In the genomic region with DNA sequence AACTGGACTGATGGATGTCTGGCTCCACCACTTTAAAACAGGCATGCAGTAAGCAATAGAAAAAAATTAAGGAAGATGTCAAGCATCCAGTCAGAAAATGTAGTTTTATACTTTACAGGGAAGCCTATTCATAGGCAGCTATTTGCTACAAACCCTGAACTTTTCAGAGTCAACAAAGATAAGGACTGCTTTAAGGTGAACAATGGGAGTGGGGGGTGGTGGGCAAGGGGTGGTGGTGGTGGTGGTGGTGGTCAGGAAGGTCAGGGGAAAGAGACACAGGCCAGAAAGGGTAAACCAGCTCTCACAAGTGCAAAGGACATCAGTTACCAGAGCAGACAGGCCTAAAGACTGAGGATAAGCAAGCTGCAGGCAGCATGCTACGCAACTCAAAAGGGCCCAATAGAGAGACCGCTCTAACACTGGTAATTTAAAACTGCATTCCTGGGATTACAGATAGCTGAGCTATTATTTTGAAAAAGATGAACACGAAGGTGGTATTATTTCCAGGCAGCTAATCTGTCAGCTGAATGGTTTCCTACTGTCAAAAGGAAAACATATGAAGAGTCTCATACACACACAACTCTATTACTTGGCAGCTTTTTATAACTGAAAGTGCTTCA, we compare ENCODE assay signal across 1 cellular context.
TF ChIP-seq lines count a peak whose summit lies in the region.

No MANE protein-coding gene starts in this region.

TF ChIP-seq in HepG2, 621 proteins besides CTCF, POLR2A, EP300 and RAD21:
- TF ChIP-seq ELF4 (CRISPR knock-in tag; IDR thresholded peaks at IDR 0.05; ENCODE audit: borderline replicate concordance) (no peak), SOX5 (CRISPR knock-in tag; IDR thresholded peaks at IDR 0.05; ENCODE audit: borderline replicate concordance) (0 out of 2 replicates have a peak, but pooled peaks have one; percentile 13), SOX13 (IDR thresholded peaks at IDR 0.05) (0 out of 2 replicates have a peak, but pooled peaks have one; percentile 35), SOX13 (CRISPR knock-in tag; conservative IDR thresholded peaks at IDR 0.05 in 1 of 2, IDR thresholded peaks at IDR 0.05 in 1 of 2) (peak in 1 of 2 experiments; percentile 66; a peak in 2 of 4 replicates), SOX6 (IDR thresholded peaks at IDR 0.05) (no peak), SOX6 (CRISPR knock-in tag; IDR thresholded peaks at IDR 0.05) (peak; percentile 80), ZNF317 (CRISPR knock-in tag; IDR thresholded peaks at IDR 0.05) (no peak), NBN (conservative IDR thresholded peaks at IDR 0.05) (no peak), ZNF607 (CRISPR knock-in tag; IDR thresholded peaks at IDR 0.05; ENCODE audit: borderline replicate concordance) (no peak), SAP130 (CRISPR knock-in tag; IDR thresholded peaks at IDR 0.05; ENCODE audit: low read depth) (0 out of 2 replicates have a peak, but pooled peaks have one; percentile 23), NR2F6 (IDR thresholded peaks at IDR 0.05) (no peak), NR2F6 (CRISPR knock-in tag; IDR thresholded peaks at IDR 0.05) (0 out of 2 replicates have a peak, but pooled peaks have one; percentile 24), YEATS2 (CRISPR knock-in tag; IDR thresholded peaks at IDR 0.05; ENCODE audit: borderline replicate concordance) (no peak), ZNF501 (CRISPR knock-in tag; IDR thresholded peaks at IDR 0.05) (no peak), CBFB (CRISPR knock-in tag; IDR thresholded peaks at IDR 0.05) (no peak), HNF4A (CRISPR knock-in tag; IDR thresholded peaks at IDR 0.05) (peak; percentile 19; the same call in 1 of the 2 replicates)
- TF ChIP-seq, protein P1, sequence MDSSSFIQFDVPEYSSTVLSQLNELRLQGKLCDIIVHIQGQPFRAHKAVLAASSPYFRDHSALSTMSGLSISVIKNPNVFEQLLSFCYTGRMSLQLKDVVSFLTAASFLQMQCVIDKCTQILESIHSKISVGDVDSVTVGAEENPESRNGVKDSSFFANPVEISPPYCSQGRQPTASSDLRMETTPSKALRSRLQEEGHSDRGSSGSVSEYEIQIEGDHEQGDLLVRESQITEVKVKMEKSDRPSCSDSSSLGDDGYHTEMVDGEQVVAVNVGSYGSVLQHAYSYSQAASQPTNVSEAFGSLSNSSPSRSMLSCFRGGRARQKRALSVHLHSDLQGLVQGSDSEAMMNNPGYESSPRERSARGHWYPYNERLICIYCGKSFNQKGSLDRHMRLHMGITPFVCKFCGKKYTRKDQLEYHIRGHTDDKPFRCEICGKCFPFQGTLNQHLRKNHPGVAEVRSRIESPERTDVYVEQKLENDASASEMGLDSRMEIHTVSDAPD (CRISPR knock-in tag; IDR thresholded peaks at IDR 0.05), result peak; percentile 52; the same call in 1 of the 2 replicates
- TF ChIP-seq, protein P2, sequence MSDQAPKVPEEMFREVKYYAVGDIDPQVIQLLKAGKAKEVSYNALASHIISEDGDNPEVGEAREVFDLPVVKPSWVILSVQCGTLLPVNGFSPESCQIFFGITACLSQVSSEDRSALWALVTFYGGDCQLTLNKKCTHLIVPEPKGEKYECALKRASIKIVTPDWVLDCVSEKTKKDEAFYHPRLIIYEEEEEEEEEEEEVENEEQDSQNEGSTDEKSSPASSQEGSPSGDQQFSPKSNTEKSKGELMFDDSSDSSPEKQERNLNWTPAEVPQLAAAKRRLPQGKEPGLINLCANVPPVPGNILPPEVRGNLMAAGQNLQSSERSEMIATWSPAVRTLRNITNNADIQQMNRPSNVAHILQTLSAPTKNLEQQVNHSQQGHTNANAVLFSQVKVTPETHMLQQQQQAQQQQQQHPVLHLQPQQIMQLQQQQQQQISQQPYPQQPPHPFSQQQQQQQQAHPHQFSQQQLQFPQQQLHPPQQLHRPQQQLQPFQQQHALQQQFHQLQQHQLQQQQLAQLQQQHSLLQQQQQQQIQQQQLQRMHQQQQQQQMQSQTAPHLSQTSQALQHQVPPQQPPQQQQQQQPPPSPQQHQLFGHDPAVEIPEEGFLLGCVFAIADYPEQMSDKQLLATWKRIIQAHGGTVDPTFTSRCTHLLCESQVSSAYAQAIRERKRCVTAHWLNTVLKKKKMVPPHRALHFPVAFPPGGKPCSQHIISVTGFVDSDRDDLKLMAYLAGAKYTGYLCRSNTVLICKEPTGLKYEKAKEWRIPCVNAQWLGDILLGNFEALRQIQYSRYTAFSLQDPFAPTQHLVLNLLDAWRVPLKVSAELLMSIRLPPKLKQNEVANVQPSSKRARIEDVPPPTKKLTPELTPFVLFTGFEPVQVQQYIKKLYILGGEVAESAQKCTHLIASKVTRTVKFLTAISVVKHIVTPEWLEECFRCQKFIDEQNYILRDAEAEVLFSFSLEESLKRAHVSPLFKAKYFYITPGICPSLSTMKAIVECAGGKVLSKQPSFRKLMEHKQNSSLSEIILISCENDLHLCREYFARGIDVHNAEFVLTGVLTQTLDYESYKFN (CRISPR knock-in tag; conservative IDR thresholded peaks at IDR 0.05), result peak; percentile 53
- TF ChIP-seq, protein P3, sequence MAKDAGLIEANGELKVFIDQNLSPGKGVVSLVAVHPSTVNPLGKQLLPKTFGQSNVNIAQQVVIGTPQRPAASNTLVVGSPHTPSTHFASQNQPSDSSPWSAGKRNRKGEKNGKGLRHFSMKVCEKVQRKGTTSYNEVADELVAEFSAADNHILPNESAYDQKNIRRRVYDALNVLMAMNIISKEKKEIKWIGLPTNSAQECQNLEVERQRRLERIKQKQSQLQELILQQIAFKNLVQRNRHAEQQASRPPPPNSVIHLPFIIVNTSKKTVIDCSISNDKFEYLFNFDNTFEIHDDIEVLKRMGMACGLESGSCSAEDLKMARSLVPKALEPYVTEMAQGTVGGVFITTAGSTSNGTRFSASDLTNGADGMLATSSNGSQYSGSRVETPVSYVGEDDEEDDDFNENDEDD (CRISPR knock-in tag; IDR thresholded peaks at IDR 0.05; ENCODE audit: borderline replicate concordance), result no peak
- TF ChIP-seq, protein P4, sequence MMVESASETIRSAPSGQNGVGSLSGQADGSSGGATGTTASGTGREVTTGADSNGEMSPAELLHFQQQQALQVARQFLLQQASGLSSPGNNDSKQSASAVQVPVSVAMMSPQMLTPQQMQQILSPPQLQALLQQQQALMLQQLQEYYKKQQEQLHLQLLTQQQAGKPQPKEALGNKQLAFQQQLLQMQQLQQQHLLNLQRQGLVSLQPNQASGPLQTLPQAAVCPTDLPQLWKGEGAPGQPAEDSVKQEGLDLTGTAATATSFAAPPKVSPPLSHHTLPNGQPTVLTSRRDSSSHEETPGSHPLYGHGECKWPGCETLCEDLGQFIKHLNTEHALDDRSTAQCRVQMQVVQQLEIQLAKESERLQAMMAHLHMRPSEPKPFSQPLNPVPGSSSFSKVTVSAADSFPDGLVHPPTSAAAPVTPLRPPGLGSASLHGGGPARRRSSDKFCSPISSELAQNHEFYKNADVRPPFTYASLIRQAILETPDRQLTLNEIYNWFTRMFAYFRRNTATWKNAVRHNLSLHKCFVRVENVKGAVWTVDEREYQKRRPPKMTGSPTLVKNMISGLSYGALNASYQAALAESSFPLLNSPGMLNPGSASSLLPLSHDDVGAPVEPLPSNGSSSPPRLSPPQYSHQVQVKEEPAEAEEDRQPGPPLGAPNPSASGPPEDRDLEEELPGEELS (CRISPR knock-in tag; IDR thresholded peaks at IDR 0.05), result peak; percentile 43; the same call in 1 of the 2 replicates
